Comparison of ENCODE assay signal across 1 cellular context in genomic region chr22:36966851-36967535, GRCh38.
A peak's percentile ranks its signal among the peaks of the same experiment; 100 is the strongest.
TF ChIP-seq lines count a peak whose summit lies in the region.

No MANE protein-coding gene starts in this region.

TF ChIP-seq in IMR-90, 13 proteins besides CTCF, POLR2A, EP300 and RAD21:
- TF ChIP-seq CHD1 (IDR thresholded peaks at IDR 0.05; ENCODE audit: low read depth, low read length) (no peak), CEBPB (IDR thresholded peaks at IDR 0.05; ENCODE audit: low read depth, low read length) (0 out of 2 replicates have a peak, but pooled peaks have one; percentile 21)
